In the genomic region with DNA sequence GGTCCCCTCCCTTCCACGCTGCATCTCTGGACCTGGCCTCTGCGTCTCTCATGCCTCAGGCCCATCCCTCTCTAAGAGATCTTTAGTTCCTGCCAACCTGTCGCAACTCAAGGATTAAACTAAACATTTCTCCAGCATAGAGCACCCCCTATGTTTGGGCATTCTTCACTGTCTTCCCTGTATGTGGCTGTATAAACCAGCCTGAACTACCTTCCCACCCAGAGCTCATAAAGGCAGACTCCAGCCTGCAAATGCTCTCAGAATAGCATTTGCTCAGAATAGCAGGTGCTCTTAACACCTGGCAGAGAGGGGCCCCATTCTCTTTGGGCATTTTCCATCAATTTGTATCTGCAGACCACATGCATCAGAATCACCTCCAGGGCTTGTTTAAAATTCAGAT, we compare ENCODE assay signal across 1 cellular context.
TF ChIP-seq lines count a peak whose summit lies in the region.

No MANE protein-coding gene starts in this region.

TF ChIP-seq in WTC11, 78 proteins besides CTCF, POLR2A, EP300 and RAD21 (continued from another document):
- TF ChIP-seq ZNF423 (CRISPR knock-in tag; IDR thresholded peaks at IDR 0.05) (no peak), NFATC4 (CRISPR knock-in tag; IDR thresholded peaks at IDR 0.05) (no peak), RORB (CRISPR knock-in tag; IDR thresholded peaks at IDR 0.05) (no peak), SMAD3 (CRISPR knock-in tag; IDR thresholded peaks at IDR 0.05; ENCODE audit: borderline replicate concordance) (no peak), ZNF317 (CRISPR knock-in tag; IDR thresholded peaks at IDR 0.05; ENCODE audit: borderline replicate concordance, low read depth) (no peak)
